8 cellular contexts compared by ENCODE assay signal in the genomic region with DNA sequence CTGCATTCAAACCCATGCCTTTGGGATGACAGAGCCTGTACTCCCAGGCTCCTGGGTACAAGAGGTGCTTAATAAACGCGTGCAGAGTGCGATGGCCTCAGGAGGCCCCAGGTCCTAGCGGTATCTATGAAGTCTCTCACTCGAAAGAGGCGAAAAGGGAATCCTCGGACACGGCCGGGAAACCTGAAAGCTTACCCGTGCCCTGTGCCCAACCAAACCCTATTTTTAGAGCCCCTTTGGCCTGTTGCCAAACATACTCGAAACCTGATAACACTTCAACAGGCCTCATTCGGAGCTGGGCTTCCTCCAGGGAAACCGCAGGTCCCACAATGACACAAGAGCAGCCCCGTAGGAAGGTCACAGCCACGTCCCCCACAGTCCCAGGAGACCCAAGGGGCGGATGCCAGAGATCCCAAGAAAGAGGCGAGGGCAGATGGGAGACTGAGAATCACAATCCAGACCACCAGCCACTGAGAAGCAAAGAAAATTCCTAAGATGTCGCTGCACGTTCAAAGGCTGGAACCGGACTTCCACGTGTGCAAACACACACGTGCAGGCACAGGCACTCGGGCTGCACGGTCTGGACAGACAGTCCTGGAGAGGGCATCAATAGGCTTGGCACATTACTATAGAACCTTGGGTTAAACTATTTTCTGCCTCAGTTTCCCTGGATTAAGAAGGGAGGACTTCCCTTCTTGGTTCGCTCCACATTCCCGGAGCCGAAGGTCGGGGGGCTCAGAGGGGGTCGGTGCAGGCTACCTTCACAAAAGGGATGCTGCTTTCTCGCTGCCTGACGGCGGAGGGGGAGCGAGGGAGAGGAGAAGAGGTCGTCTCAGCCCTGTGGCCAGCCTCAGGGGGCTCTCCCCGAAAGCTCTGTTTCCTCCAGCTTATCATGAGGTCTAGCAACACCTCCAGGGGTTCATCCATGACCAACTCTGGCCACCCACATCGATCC. TPM values are rescaled to one million over a fixed set of nuclear protein-coding genes. Genes with fewer than 3 reads are reported as not detected.
DNase-seq lines count a peak whose midpoint lies in the region; ATAC-seq, FAIRE-seq and TF ChIP-seq lines count a peak whose summit lies in the region.

No MANE protein-coding gene starts in this region.

- no peak overlapping the region for H3K4me3 ChIP-seq in kidney (ENCODE audit: low read length in 2 of 2)

- FAIRE-seq in GM19239 (lab: Jason Lieb, UNC) (peak; percentile 97), kidney (lab: Jason Lieb, UNC) (no peak)

- TF ChIP-seq CTCF in kidney (IDR thresholded peaks at IDR 0.05; ENCODE audit: borderline replicate concordance, extremely low read depth, insufficient read depth), result no peak

- DNase-seq in GM19239 (ENCODE audit: insufficient read length, low spot score) (peak; percentile 80), MV-4-11 (lab: John Stamatoyannopoulos, UW) (peak; percentile 95), kidney (peak; percentile 59)
- peak; percentile 40 for DNase-seq in activated CD8-positive, alpha-beta memory T cell treated with anti-CD3 and anti-CD28 coated beads, Interleukin-2, amount 50 U/mL, for 1 hour (ENCODE audit: extremely low read depth)

- intact Hi-C loops in kidney (cut with DNase I), result loop anchor here (10.0 kb wide), 1 partner anchor 52 kb away; no protein-coding TSS in a partner anchor

- ATAC-seq in HG02678 (IDR thresholded peaks at IDR 0.05; ENCODE audit: unreplicated experiment), result no peak
- no peak for ATAC-seq in HG02840 (IDR thresholded peaks at IDR 0.05; ENCODE audit: low FRiP score, unreplicated experiment)
- ATAC-seq in HG03469 (IDR thresholded peaks at IDR 0.05; ENCODE audit: unreplicated experiment), result no peak
- no peak for ATAC-seq in HG02973 (IDR thresholded peaks at IDR 0.05; ENCODE audit: unreplicated experiment)

- no peaks in the 10 kb centered on the region for H3K9me3 ChIP-seq in kidney (ENCODE audit: control insufficient read depth in 1 of 2, low read length in 2 of 2)

- no peak overlapping the region for H3K9ac ChIP-seq in kidney (ENCODE audit: low read length in 2 of 2)

- H3K27ac ChIP-seq in kidney (ENCODE audit: low read depth in 2 of 2, low read length in 2 of 2), result peak overlapping the region in 1 of 2 donors; percentile 51

- H3K4me1 ChIP-seq in kidney (ENCODE audit: control insufficient read depth in 1 of 2, insufficient read depth in 1 of 2, low read depth in 1 of 2, low read length in 2 of 2), result peaks cover 35 to 49% of the 10 kb centered on the region in 2 donors

- H3K36me3 ChIP-seq in kidney (ENCODE audit: control insufficient read depth in 1 of 2, insufficient read depth in 2 of 2, low read length in 2 of 2), result no peaks in the 10 kb centered on the region

RNA-seq across cellular contexts. Expression of a gene that starts 8.2 kb away (rescaled TPM):
- total RNA-seq in kidney, result 14.2 TPM
- 10.4 TPM for polyA plus RNA-seq in kidney (ENCODE audit: insufficient read depth, low read depth, low replicate concordance)

Comparison
In these comparisons a context has a peak if more than half of its experiments do, and no peak if none do; other contexts are left out.
1. DNase-seq: peak in every context shown above with its lines; median percentile 95 in MV-4-11; 80 in GM19239; 59 in kidney; 40 in activated CD8-positive, alpha-beta memory T cell treated with anti-CD3 and anti-CD28 coated beads, Interleukin-2, amount 50 U/mL, for 1 hour.